15 cellular contexts compared by ENCODE assay signal in the genomic region with DNA sequence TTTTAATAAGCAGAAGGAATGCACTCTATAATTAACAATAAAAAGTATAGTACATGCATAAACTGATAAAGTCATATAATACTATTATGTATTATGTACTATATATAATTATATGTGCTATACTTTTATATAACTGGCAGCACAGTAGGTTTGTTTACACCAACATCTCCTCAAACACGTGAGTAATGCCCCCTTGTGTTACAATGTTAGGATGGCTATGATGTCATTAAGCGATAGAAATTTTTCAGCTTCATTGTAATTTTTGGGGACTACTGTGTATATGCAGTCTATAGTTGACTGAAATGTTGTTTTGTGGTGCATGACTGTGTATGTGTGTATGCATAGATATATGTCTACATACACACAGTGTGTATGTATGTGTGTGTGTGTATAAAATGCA.
DNase-seq lines count a peak whose midpoint lies in the region; ATAC-seq and TF ChIP-seq lines count a peak whose summit lies in the region.
"Had no signal": no experiment of that assay in that cellular context is flagged by ENCODE, and none has a peak within 500 bp of the region (broad histone marks: within the 10 kb centered on the region; RNA-seq: fewer than 3 reads in every experiment).

No MANE protein-coding gene starts in this region.

- no peak overlapping the region for H3K9ac ChIP-seq in SU-DHL-6 (ENCODE audit: low read length)
- H3K9ac ChIP-seq: KMS-11 had no signal

- no peak for ATAC-seq in HG03135 (IDR thresholded peaks at IDR 0.05; ENCODE audit: unreplicated experiment)
- ATAC-seq: activated CD8-positive, alpha-beta memory T cell treated with anti-CD3 and anti-CD28 coated beads, Interleukin-2, amount 10 ng/mL, durations not matched to agents 7 days and 5 days; stimulated activated naive B cell treated with anti-CD40 and anti-IgM and Interleukin-4, amounts not matched to agents 10 μg/mL and 1 μg/mL and 100 μg/mL, for 72 hours; T-cell had no signal

- H2AFZ ChIP-seq in SU-DHL-6 (ENCODE audit: low read depth, low read length, severe bottlenecking) (no peak overlapping the region), hepatocyte (no peak overlapping the region)

- DNase-seq in BJ (ENCODE audit: low read depth) (no peak), HCEC 1CT (peak; percentile 23), hepatocyte (ENCODE audit: low spot score) (peak; percentile 3), NCI-H526 treated with DMSO at 0.1 percent for 48 hours (lab: John Stamatoyannopoulos, UW) (no peak), NCI-H774 (lab: John Stamatoyannopoulos, UW) (no peak), glutamatergic neuron (no peak)
- DNase-seq: activated CD8-positive, alpha-beta memory T cell treated with anti-CD3 and anti-CD28 coated beads, Interleukin-2, amount 10 ng/mL, durations not matched to agents 7 days and 5 days; islet precursor cell; NCI-H748 treated with DMSO at 0.1 percent for 48 hours; stimulated activated CD4-positive, alpha-beta T cell treated with anti-CD3 and anti-CD28 coated beads, Interleukin-15, amount 100 ng/mL, for 24 hours; stimulated activated naive B cell treated with anti-CD40 and anti-IgM and Interleukin-4, amounts not matched to agents 10 μg/mL and 1 μg/mL and 100 μg/mL, for 72 hours; T-cell had no signal

- H3K4me2 ChIP-seq in SU-DHL-6 (ENCODE audit: low read depth, low read length, poor library complexity, severe bottlenecking), result no peak overlapping the region
- H3K4me2 ChIP-seq in hepatocyte, result no peak overlapping the region
- H3K4me2 ChIP-seq: KMS-11 had no signal

- no peaks in the 10 kb centered on the region for H3F3A ChIP-seq in SU-DHL-6 (ENCODE audit: insufficient read depth)

- H3K4me1 Mint-ChIP-seq in glutamatergic neuron (ENCODE audit: low read depth, unreplicated experiment), result no peaks in the 10 kb centered on the region
- H3K4me1 Mint-ChIP-seq: activated CD8-positive, alpha-beta memory T cell treated with anti-CD3 and anti-CD28 coated beads, Interleukin-2, amount 10 ng/mL, durations not matched to agents 7 days and 5 days; stimulated activated naive B cell treated with anti-CD40 and anti-IgM and Interleukin-4, amounts not matched to agents 10 μg/mL and 1 μg/mL and 100 μg/mL, for 72 hours; T-cell had no signal

- H3K9me3 Mint-ChIP-seq in glutamatergic neuron (ENCODE audit: unreplicated experiment), result no peaks in the 10 kb centered on the region
- H3K9me3 Mint-ChIP-seq: stimulated activated naive B cell treated with anti-CD40 and anti-IgM and Interleukin-4, amounts not matched to agents 10 μg/mL and 1 μg/mL and 100 μg/mL, for 72 hours; T-cell had no signal

- H3K27ac ChIP-seq in SU-DHL-6 (ENCODE audit: low read depth, low read length), result no peak overlapping the region
- no peak overlapping the region for H3K27ac ChIP-seq in hepatocyte
- H3K27ac ChIP-seq: KMS-11 had no signal

- H3K4me3 ChIP-seq in BJ (ENCODE audit: low read depth, low read length) (no peak overlapping the region), SU-DHL-6 (ENCODE audit: insufficient read depth, low read length, poor library complexity, severe bottlenecking) (no peak overlapping the region), hepatocyte (no peak overlapping the region)

- H3K4me1 ChIP-seq in hepatocyte (ENCODE audit: insufficient read depth), result no peaks in the 10 kb centered on the region

- no peak overlapping the region for H3K4me3 Mint-ChIP-seq in glutamatergic neuron (ENCODE audit: unreplicated experiment)
- H3K4me3 Mint-ChIP-seq: activated CD8-positive, alpha-beta memory T cell treated with anti-CD3 and anti-CD28 coated beads, Interleukin-2, amount 10 ng/mL, durations not matched to agents 7 days and 5 days; stimulated activated naive B cell treated with anti-CD40 and anti-IgM and Interleukin-4, amounts not matched to agents 10 μg/mL and 1 μg/mL and 100 μg/mL, for 72 hours; T-cell had no signal

- CTCF ChIA-PET in BJ (lab: Yijun Ruan, JAX), result interaction anchor here (1.0 to 5.3 kb wide), 4 partner anchors 8 to 460 kb away, joined by 3 to 44 read pairs (median 4); no protein-coding TSS in a partner anchor

- H3K9me3 ChIP-seq in SU-DHL-6 (ENCODE audit: insufficient read depth, low read length) (no peaks in the 10 kb centered on the region), hepatocyte (ENCODE audit: low read depth) (no peaks in the 10 kb centered on the region)

- H3K27me3 ChIP-seq in BJ (ENCODE audit: control insufficient read depth, insufficient read depth, low read length) (no peaks in the 10 kb centered on the region), SU-DHL-6 (ENCODE audit: low read length) (no peaks in the 10 kb centered on the region), hepatocyte (no peaks in the 10 kb centered on the region)

- H3K9me2 ChIP-seq in SU-DHL-6 (replicated peaks; ENCODE audit: insufficient read depth, low read length) (no peaks in the 10 kb centered on the region), hepatocyte (replicated peaks; ENCODE audit: insufficient read depth) (no peaks in the 10 kb centered on the region)

- no peaks in the 10 kb centered on the region for H3K79me2 ChIP-seq in SU-DHL-6 (ENCODE audit: insufficient read depth, low read length)
- peaks cover 2% of the 10 kb centered on the region for H3K79me2 ChIP-seq in hepatocyte

- TF ChIP-seq CTCF in BJ (IDR thresholded peaks at IDR 0.05; ENCODE audit: insufficient read depth, low read depth, low read length) (peak; percentile 23; the same call in 1 of the 2 replicates), SU-DHL-6 (IDR thresholded peaks at IDR 0.05; ENCODE audit: insufficient read depth, low read length, poor library complexity, severe bottlenecking) (peak; percentile 15), hepatocyte (IDR thresholded peaks at IDR 0.05; ENCODE audit: poor library complexity) (no peak), glutamatergic neuron (IDR thresholded peaks at IDR 0.05; ENCODE audit: partially characterized antibody, unreplicated experiment) (no peak)

- H3K27me3 Mint-ChIP-seq in glutamatergic neuron (ENCODE audit: unreplicated experiment), result no peaks in the 10 kb centered on the region
- H3K27me3 Mint-ChIP-seq: activated CD8-positive, alpha-beta memory T cell treated with anti-CD3 and anti-CD28 coated beads, Interleukin-2, amount 10 ng/mL, durations not matched to agents 7 days and 5 days; stimulated activated naive B cell treated with anti-CD40 and anti-IgM and Interleukin-4, amounts not matched to agents 10 μg/mL and 1 μg/mL and 100 μg/mL, for 72 hours; T-cell had no signal

- H3K36me3 Mint-ChIP-seq in glutamatergic neuron (ENCODE audit: unreplicated experiment), result no peaks in the 10 kb centered on the region

- no peak overlapping the region for H3K27ac Mint-ChIP-seq in glutamatergic neuron (ENCODE audit: unreplicated experiment)
- H3K27ac Mint-ChIP-seq: activated CD8-positive, alpha-beta memory T cell treated with anti-CD3 and anti-CD28 coated beads, Interleukin-2, amount 10 ng/mL, durations not matched to agents 7 days and 5 days; stimulated activated naive B cell treated with anti-CD40 and anti-IgM and Interleukin-4, amounts not matched to agents 10 μg/mL and 1 μg/mL and 100 μg/mL, for 72 hours; T-cell had no signal

- WGBS in hepatocyte (ENCODE audit: low lambda C conversion rate, missing lambda C conversion rate), result 65% methylated on average over 2 of the region's 2 CpGs

- no peaks in the 10 kb centered on the region for H4K20me1 ChIP-seq in SU-DHL-6 (ENCODE audit: low read depth, low read length)
- H4K20me1 ChIP-seq in hepatocyte (ENCODE audit: insufficient read depth, poor library complexity, severe bottlenecking), result no peaks in the 10 kb centered on the region

- no peaks in the 10 kb centered on the region for H3K36me3 ChIP-seq in BJ (ENCODE audit: control insufficient read depth, insufficient read depth, low read length)
- peaks cover 17% of the 10 kb centered on the region; the same call in 1 of the 2 replicates for H3K36me3 ChIP-seq in SU-DHL-6 (ENCODE audit: low read length)
- no peaks in the 10 kb centered on the region for H3K36me3 ChIP-seq in hepatocyte (replicated peaks; ENCODE audit: insufficient read depth, low read depth)

- POLR2A ChIA-PET in BJ (lab: Charles Lee), result no interaction called here

Comparison
In these comparisons a context has a peak if more than half of its experiments do, and no peak if none do; other contexts are left out.
1. DNase-seq: peak in HCEC 1CT (single experiment) and hepatocyte (single experiment); none in BJ (single experiment), NCI-H526 treated with DMSO at 0.1 percent for 48 hours (single experiment), NCI-H774 (single experiment) and glutamatergic neuron (single experiment).
2. CTCF ChIP-seq: peak in BJ (single experiment) and SU-DHL-6 (single experiment); none in hepatocyte (single experiment) and glutamatergic neuron (single experiment).